Comparison of ENCODE assay signal across 26 cellular contexts in the genomic region with DNA sequence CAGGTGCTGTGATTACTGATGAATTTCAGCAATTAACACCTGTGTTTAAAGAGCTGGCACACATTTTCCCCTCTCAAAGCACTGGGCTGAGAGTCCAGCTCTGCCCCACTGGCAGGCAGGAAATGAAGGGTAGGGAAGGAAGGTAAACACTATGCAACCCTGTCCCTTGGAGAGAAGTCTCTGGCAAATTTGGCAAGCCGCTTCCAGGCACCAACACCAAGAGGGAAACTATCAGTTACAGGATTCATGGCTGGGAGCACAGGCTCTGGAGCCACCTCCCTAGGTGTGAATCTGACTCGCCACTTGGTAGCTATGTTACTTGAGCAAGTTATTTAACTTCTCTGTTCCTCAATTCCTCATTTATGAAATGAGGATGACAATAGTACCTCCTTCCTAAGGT. TPM values are rescaled to one million over a fixed set of nuclear protein-coding genes. Genes with fewer than 3 reads are reported as not detected.
DNase-seq lines count a peak whose midpoint lies in the region; ATAC-seq and TF ChIP-seq lines count a peak whose summit lies in the region.
"Had no signal": no experiment of that assay in that cellular context is flagged by ENCODE, and none has a peak within 500 bp of the region (broad histone marks: within the 10 kb centered on the region; RNA-seq: fewer than 3 reads in every experiment).

No MANE protein-coding gene starts in this region.

- POLR2A ChIA-PET in PC-9 (lab: Charles Lee; ENCODE audit: unreplicated experiment), result no interaction called here

- no peak overlapping the region for H3K4me3 ChIP-seq in PC-9
- H3K4me3 ChIP-seq in stomach, result no peak overlapping the region
- no peak overlapping the region for H3K4me3 ChIP-seq in mesenchymal stem cell (ENCODE audit: insufficient read depth in 1 of 2, low read depth in 1 of 2, low read length in 2 of 2)
- no peak overlapping the region for H3K4me3 ChIP-seq in foreskin fibroblast (ENCODE audit: low read depth in 1 of 2, low read length in 2 of 2)
- H3K4me3 ChIP-seq: esophagus muscularis mucosa, lower lobe of right lung, mucosa of descending colon, ovary, tibial nerve had no signal

- in situ Hi-C loops in G401 (cut with HindIII; ENCODE audit: low sequenced_read_pairs), result no loop called here

- H2AFZ ChIP-seq in PC-9 (no peak overlapping the region), mesenchymal stem cell (ENCODE audit: low read depth, low read length) (no peak overlapping the region)

- no peak overlapping the region for H2BK120ac ChIP-seq in mesenchymal stem cell (ENCODE audit: low read depth, low read length)

- H3K4me2 ChIP-seq in PC-9 (peak overlapping the region; percentile 44), mesenchymal stem cell (ENCODE audit: low read length, poor library complexity, severe bottlenecking) (no peak overlapping the region)
- H3K4me2 ChIP-seq: SK-N-SH had no signal

- H4K20me1 ChIP-seq in PC-9 (ENCODE audit: insufficient read depth), result no peaks in the 10 kb centered on the region

- no peaks in the 10 kb centered on the region for H3K9me2 ChIP-seq in PC-9 (ENCODE audit: insufficient read depth)
- H3K9me2 ChIP-seq: SK-N-SH had no signal

- H3F3A ChIP-seq in PC-9 (ENCODE audit: insufficient read depth, low read depth), result peaks cover 25% of the 10 kb centered on the region; the same call in 1 of the 2 replicates

- no peak for TF ChIP-seq EP300 in stomach (IDR thresholded peaks at IDR 0.05)

- no peak overlapping the region for H2BK12ac ChIP-seq in mesenchymal stem cell (ENCODE audit: low read length in 2 of 2)

- 41 to 79% (median 46%) methylated on average over 1 to 2 of the region's 2 CpGs for WGBS in stomach, 5 donors
- 95% methylated on average over 1 of the region's 2 CpGs for WGBS in mesenchymal stem cell

- CTCF ChIA-PET in PC-9 (lab: Charles Lee), result no interaction called here

- H3K79me1 ChIP-seq in mesenchymal stem cell (replicated peaks; ENCODE audit: low read length, poor library complexity, severe bottlenecking), result peaks cover 26% of the 10 kb centered on the region

- H2BK15ac ChIP-seq in mesenchymal stem cell (ENCODE audit: low read depth, poor library complexity, severe bottlenecking), result no peak overlapping the region

- H3K9ac ChIP-seq in mesenchymal stem cell (ENCODE audit: low read length), result no peak overlapping the region
- H3K9ac ChIP-seq: SK-N-SH had no signal

- H3K18ac ChIP-seq in mesenchymal stem cell (ENCODE audit: low read depth in 1 of 2, low read length in 2 of 2), result no peak overlapping the region

- no peak for TF ChIP-seq POLR2A in stomach (IDR thresholded peaks at IDR 0.05)

- H3K9me3 ChIP-seq in PC-9 (ENCODE audit: insufficient read depth, low read depth) (no peaks in the 10 kb centered on the region), stomach (no peaks in the 10 kb centered on the region), mesenchymal stem cell (ENCODE audit: control insufficient read depth, low read length) (no peaks in the 10 kb centered on the region)
- H3K9me3 ChIP-seq: esophagus muscularis mucosa, lower lobe of right lung, mucosa of descending colon, ovary, SK-N-SH had no signal

- TSS peak; percentile 5 for BruUV-seq in PC-9 (replicated peaks; lab: Mats Ljungman, UMichigan)

- intact Hi-C loops in PC-9 (cut with micrococcal nuclease; ENCODE audit: unreplicated experiment) (loop anchor here (10.0 kb wide), 4 partner anchors 218 to 718 kb away; no protein-coding TSS in a partner anchor), stomach (cut with DNase I; ENCODE audit: low total_unique reads) (no loop called here)

- H4K8ac ChIP-seq in mesenchymal stem cell (ENCODE audit: low read length), result no peak overlapping the region

- H3K4me1 ChIP-seq in PC-9 (replicated peaks; ENCODE audit: insufficient read depth) (peaks cover 45% of the 10 kb centered on the region), stomach (peaks cover 31 to 68% (median 49%) of the 10 kb centered on the region in 4 donors), mesenchymal stem cell (ENCODE audit: control insufficient read depth, insufficient read depth, low read depth, low read length) (peaks cover 34% of the 10 kb centered on the region)

- DNase-seq in CD1c-positive myeloid dendritic cell (ENCODE audit: extremely low spot score), result peak; percentile 19
- DNase-seq in G401 (ENCODE audit: low spot score), result peak; percentile 61
- peak in 1 of 2 experiments; percentile 53 for DNase-seq in PC-9
- DNase-seq in stomach, result no peak
- DNase-seq in mesenchymal stem cell, result no peak
- no peak for DNase-seq in foreskin fibroblast
- DNase-seq: activated CD4-positive, alpha-beta memory T cell treated with anti-CD3 and anti-CD28 coated beads, Interleukin-2, amount 10 ng/mL, durations not matched to agents 7 days and 5 days; activated gamma-delta T cell; activated T-cell treated with anti-CD3 and anti-CD28 coated beads, Interleukin-2, amount 50 U/mL, for 1 hour; CD4-positive, CD25-positive, alpha-beta regulatory T cell; DMS 273 treated with DMSO at 0.1 percent for 48 hours; foreskin melanocyte; kidney glomerular epithelial cell; lower lobe of right lung; mucosa of descending colon; NCI-H524; nephron progenitor cell; ovary; SK-N-SH; small intestine; stimulated activated naive CD8-positive, alpha-beta T cell treated with anti-CD3 and anti-CD28 coated beads, Interleukin-15, amount 100 ng/mL, for 72 hours; T-helper 17 cell had no signal

- no peak overlapping the region for H3K14ac ChIP-seq in mesenchymal stem cell (ENCODE audit: low read length in 2 of 2)

- no peak overlapping the region for H4K91ac ChIP-seq in mesenchymal stem cell (ENCODE audit: low read length)

- no peaks in the 10 kb centered on the region for H3K27me3 ChIP-seq in PC-9 (ENCODE audit: insufficient read depth, low read depth)
- no peaks in the 10 kb centered on the region for H3K27me3 ChIP-seq in stomach
- H3K27me3 ChIP-seq in mesenchymal stem cell (ENCODE audit: control insufficient read depth in 1 of 2, insufficient read depth in 1 of 2, low read length in 2 of 2), result no peaks in the 10 kb centered on the region
- H3K27me3 ChIP-seq: esophagus muscularis mucosa, ovary, tibial nerve had no signal

- no peak overlapping the region for H2BK5ac ChIP-seq in mesenchymal stem cell (ENCODE audit: low read depth, low read length, poor library complexity, severe bottlenecking)

- H3K4ac ChIP-seq in mesenchymal stem cell (ENCODE audit: low read depth in 1 of 2, low read length in 2 of 2), result no peak overlapping the region

- no peak overlapping the region for H2AK5ac ChIP-seq in mesenchymal stem cell (ENCODE audit: low read length, severe bottlenecking)

- H3K79me2 ChIP-seq in PC-9 (ENCODE audit: low read depth), result peaks cover 65% of the 10 kb centered on the region

- TF ChIP-seq CTCF in PC-9 (conservative IDR thresholded peaks at IDR 0.05), result no peak
- no peak for TF ChIP-seq CTCF in stomach (IDR thresholded peaks at IDR 0.05)
- TF ChIP-seq CTCF in foreskin fibroblast (IDR thresholded peaks at IDR 0.05; ENCODE audit: low read depth, low read length), result no peak

- H3K27ac ChIP-seq in PC-9 (peak overlapping the region; percentile 28), stomach (peak overlapping the region in 3 of 5 donors; percentile 19 to 29 (median 22)), mesenchymal stem cell (ENCODE audit: low read length, poor library complexity, severe bottlenecking) (no peak overlapping the region)
- H3K27ac ChIP-seq: esophagus muscularis mucosa, lower lobe of right lung, ovary, tibial nerve had no signal

- H3K36me3 ChIP-seq in PC-9 (ENCODE audit: low read depth) (peaks cover 15% of the 10 kb centered on the region; the same call in 1 of the 2 replicates), stomach (peaks cover 13 to 23% (median 22%) of the 10 kb centered on the region in 4 donors), mesenchymal stem cell (ENCODE audit: control insufficient read depth in 1 of 2, insufficient read depth in 2 of 2, low read depth in 1 of 2, low read length in 2 of 2) (peaks cover 16 to 20% of the 10 kb centered on the region in 2 experiments)
- H3K36me3 ChIP-seq: ovary had no signal

- ATAC-seq in GM18907 (IDR thresholded peaks at IDR 0.05; ENCODE audit: unreplicated experiment), result no peak
- ATAC-seq: activated CD4-positive, CD25-positive, alpha-beta regulatory T cell treated with anti-CD3 and anti-CD28 coated beads, Interleukin-2, amount 50 U/mL, for 24 hours; lower lobe of right lung; mucosa of descending colon; stimulated activated naive CD8-positive, alpha-beta T cell treated with anti-CD3 and anti-CD28 coated beads, Interleukin-15, amount 100 ng/mL, for 72 hours; T-helper 17 cell had no signal

- H3K23ac ChIP-seq in mesenchymal stem cell (ENCODE audit: low read length in 2 of 2), result no peak overlapping the region

RNA-seq across cellular contexts. Expression of a gene that starts 3.3 kb away (rescaled TPM):
- total RNA-seq in G401 (2014; rRNA removed; shearing (Covaris generic)), result 55.6 and 59.3 TPM in 2 replicates
- 74.7 and 87.7 TPM in 2 replicates for total RNA-seq in PC-9 (2021)
- 10 to 100 TPM; 10.7 to 75.0 (median 26.3) TPM for total RNA-seq in stomach
- polyA plus RNA-seq in stomach, result 10 to 100 TPM; 16.8 to 20.2 (median 18.8) TPM
- 12.3 TPM for polyA plus RNA-seq in mesenchymal stem cell (2013, experiment 1 of 2)
- 11.9 TPM for polyA plus RNA-seq in mesenchymal stem cell (2013, experiment 2 of 2)

RNA-seq across cellular contexts. Expression of a gene that starts 14.4 kb away (rescaled TPM):
- 5.6 and 9.5 TPM in 2 replicates for total RNA-seq in G401 (2014; rRNA removed; shearing (Covaris generic))
- 50.3 and 52.9 TPM in 2 replicates for total RNA-seq in PC-9 (2021)
- total RNA-seq in stomach, result 100 to 1,000 TPM in 2 of 5 donors, 10 to 100 TPM in 3; 27.7 to 212 (median 60.3) TPM
- polyA plus RNA-seq in stomach, result 10 to 100 TPM in 2 of 3 donors, 1 to 10 TPM in 1; 9.0 to 19.4 (median 10.0) TPM
- 0.68 TPM for polyA plus RNA-seq in mesenchymal stem cell (2013, experiment 1 of 2)
- polyA plus RNA-seq in mesenchymal stem cell (2013, experiment 2 of 2), result 0.67 TPM

Comparison
In these comparisons a context has a peak if more than half of its experiments do, and no peak if none do; other contexts are left out.
1. DNase-seq: peak in CD1c-positive myeloid dendritic cell (single experiment) and G401 (single experiment); none in stomach (single experiment), mesenchymal stem cell (single experiment) and foreskin fibroblast (0 of 2).